28 cellular contexts compared by ENCODE assay signal in the genomic region with DNA sequence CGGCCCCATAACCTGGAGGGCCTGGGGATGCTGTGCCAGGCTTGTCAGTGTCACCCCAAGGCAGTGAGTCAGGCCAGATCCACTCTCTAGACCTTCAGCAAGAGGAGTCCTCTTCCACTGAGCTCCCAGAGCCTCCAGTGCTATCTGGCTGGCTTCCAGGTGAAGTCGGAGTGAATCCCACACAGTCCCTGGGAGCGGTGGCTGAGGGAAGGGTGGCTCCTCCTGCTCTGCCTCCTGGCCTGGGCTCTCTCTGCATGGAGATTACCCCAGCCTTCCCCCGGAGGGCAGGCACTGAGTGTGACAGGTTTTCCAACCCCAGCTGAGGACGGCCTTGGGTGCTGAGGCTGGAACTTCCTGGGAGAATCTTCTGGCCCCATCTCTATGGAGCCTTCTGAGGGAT.
"Had no signal": no experiment of that assay in that cellular context is flagged by ENCODE, and none has a peak within 500 bp of the region (broad histone marks: within the 10 kb centered on the region; RNA-seq: fewer than 3 reads in every experiment).

No MANE protein-coding gene starts in this region.

- H3K4me1 ChIP-seq: ascending aorta, gastrocnemius medialis, stomach, tibial artery, upper lobe of right lung had no signal

- H3K36me3 ChIP-seq: ascending aorta, cardiac muscle cell, gastrocnemius medialis, neutrophil, stomach, tibial artery, upper lobe of right lung had no signal

- H3K27ac ChIP-seq: ascending aorta, cardiac muscle cell, gastrocnemius medialis, hepatocyte, neutrophil, stomach, tibial artery, upper lobe of right lung had no signal

- ATAC-seq: effector memory CD8-positive, alpha-beta T cell; gastrocnemius medialis; left cardiac atrium; left ventricle myocardium superior; sciatic nerve; stimulated activated naive B cell treated with anti-CD40 and anti-IgM and Interleukin-4, amounts not matched to agents 10 μg/mL and 1 μg/mL and 100 μg/mL, for 72 hours; upper lobe of right lung had no signal

- H3K27me3 ChIP-seq: ascending aorta, cardiac muscle cell, gastrocnemius medialis, hepatocyte, neutrophil, stomach, tibial artery, upper lobe of right lung had no signal

- H3K4me3 ChIP-seq: ascending aorta, cardiac muscle cell, gastrocnemius medialis, hepatocyte, stomach, tibial artery, upper lobe of right lung had no signal

- H3K9me3 ChIP-seq: ascending aorta, gastrocnemius medialis, neutrophil, stomach, tibial artery, upper lobe of right lung had no signal

- DNase-seq: activated CD4-positive, alpha-beta memory T cell treated with anti-CD3 and anti-CD28 coated beads for 36 hours; activated CD4-positive, alpha-beta T cell treated with anti-CD3 and anti-CD28 coated beads, Interleukin-2, amount 10 ng/mL, durations not matched to agents 24 days and 14 days; activated CD4-positive, CD25-positive, alpha-beta regulatory T cell treated with anti-CD3 and anti-CD28 coated beads, Interleukin-2, amount 50 U/mL, for 72 hours; activated CD8-positive, alpha-beta memory T cell treated with anti-CD3 and anti-CD28 coated beads, Interleukin-2, amount 50 U/mL, for 4 hours; activated gamma-delta T cell; activated naive CD4-positive, alpha-beta T cell treated with anti-CD3 and anti-CD28 coated beads, Interleukin-2, amount 10 ng/mL, durations not matched to agents 7 days and 5 days; activated naive CD8-positive, alpha-beta T cell treated with anti-CD3 and anti-CD28 coated beads, Interleukin-2, amount 10 ng/mL, durations not matched to agents 7 days and 5 days; activated T-cell treated with anti-CD3 and anti-CD28 coated beads, Interleukin-2, amount 50 U/mL, for 1 hour; cortex of kidney; effector memory CD8-positive, alpha-beta T cell; erythroblast; gastrocnemius medialis; glutamatergic neuron; islet precursor cell; left cardiac atrium; left ventricle myocardium superior; retina; small intestine; stimulated activated CD4-positive, alpha-beta T cell treated with anti-CD3 and anti-CD28 coated beads, Interleukin-1b, Interleukin-23, amount 100 ng/mL, for 48 hours; stimulated activated naive B cell treated with anti-CD40 and anti-IgM and Interleukin-4, amounts not matched to agents 10 μg/mL and 1 μg/mL and 100 μg/mL, for 72 hours; stomach; tibial artery; upper lobe of right lung had no signal
